26 cellular contexts compared by ENCODE assay signal in genomic region chr5:122007445-122008010, GRCh38.
"Had no signal": no experiment of that assay in that cellular context is flagged by ENCODE, and none has a peak within 500 bp of the region (broad histone marks: within the 10 kb centered on the region; RNA-seq: fewer than 3 reads in every experiment).

No MANE protein-coding gene starts in this region.

- H3K27ac Mint-ChIP-seq: activated CD4-positive, alpha-beta memory T cell treated with anti-CD3 and anti-CD28 coated beads for 36 hours; activated T-cell treated with anti-CD3 and anti-CD28 coated beads, Interleukin-2, amount 50 U/mL, for 72 hours; naive B cell; neural progenitor cell; stimulated activated naive CD8-positive, alpha-beta T cell treated with anti-CD3 and anti-CD28 coated beads, Interleukin-15, Interleukin-2, amounts not matched to agents 100 ng/mL and 50 ng/mL, for 24 hours; T-helper 17 cell had no signal

- H3K27ac ChIP-seq: breast epithelium, colonic mucosa, epithelial cell of prostate, gastroesophageal sphincter, heart right ventricle, lower lobe of right lung, neural progenitor cell, ovary, psoas muscle, right atrium auricular region, tibial artery had no signal

- H3K4me3 Mint-ChIP-seq: activated CD4-positive, alpha-beta memory T cell treated with anti-CD3 and anti-CD28 coated beads for 36 hours; activated T-cell treated with anti-CD3 and anti-CD28 coated beads, Interleukin-2, amount 50 U/mL, for 72 hours; central memory CD8-positive, alpha-beta T cell; neural progenitor cell; stimulated activated naive CD8-positive, alpha-beta T cell treated with anti-CD3 and anti-CD28 coated beads, Interleukin-15, Interleukin-2, amounts not matched to agents 100 ng/mL and 50 ng/mL, for 24 hours; T-helper 17 cell had no signal

- H3K4me3 ChIP-seq: breast epithelium, colonic mucosa, gastroesophageal sphincter, heart right ventricle, lower lobe of right lung, neural progenitor cell, ovary, psoas muscle, right atrium auricular region, tibial artery had no signal

- H3K27me3 Mint-ChIP-seq: activated CD4-positive, alpha-beta memory T cell treated with anti-CD3 and anti-CD28 coated beads for 36 hours; central memory CD8-positive, alpha-beta T cell; naive B cell; stimulated activated naive CD8-positive, alpha-beta T cell treated with anti-CD3 and anti-CD28 coated beads, Interleukin-15, Interleukin-2, amounts not matched to agents 100 ng/mL and 50 ng/mL, for 24 hours; T-helper 17 cell had no signal

- H3K9me3 Mint-ChIP-seq: central memory CD8-positive, alpha-beta T cell had no signal

- H3K36me3 ChIP-seq: breast epithelium, colonic mucosa, gastroesophageal sphincter, heart right ventricle, lower lobe of right lung, neural progenitor cell, ovary, right atrium auricular region, tibial artery had no signal

- H3K9me3 ChIP-seq: breast epithelium, colonic mucosa, gastroesophageal sphincter, heart right ventricle, lower lobe of right lung, ovary, psoas muscle, right atrium auricular region, tibial artery had no signal

- H3K4me1 ChIP-seq: breast epithelium, colonic mucosa, gastroesophageal sphincter, heart right ventricle, lower lobe of right lung, neural progenitor cell, right atrium auricular region, tibial artery had no signal

- DNase-seq: activated CD4-positive, alpha-beta memory T cell treated with anti-CD3 and anti-CD28 coated beads for 36 hours; activated CD4-positive, alpha-beta T cell treated with anti-CD3 and anti-CD28 coated beads for 48 hours; activated CD4-positive, CD25-positive, alpha-beta regulatory T cell; activated effector memory CD4-positive, alpha-beta T cell treated with Interleukin-2 at 50 U/mL for 16 hours; activated naive CD4-positive, alpha-beta T cell treated with anti-CD3 and anti-CD28 coated beads, Interleukin-2, amount 50 U/mL, for 16 hours; activated T-cell treated with anti-CD3 and anti-CD28 coated beads, Interleukin-2, amount 50 U/mL, for 72 hours; colonic mucosa; heart right ventricle; islet precursor cell; left colon; lower lobe of right lung; mesendoderm; naive B cell; ovary; psoas muscle; stimulated activated CD4-positive, alpha-beta T cell treated with anti-CD3 and anti-CD28 coated beads, Interleukin-12 subunit alpha, Interleukin-12 subunit beta, amount 100 ng/mL, for 4 hours; stimulated activated CD4-positive, alpha-beta T cell treated with anti-CD3 and anti-CD28 coated beads, Interleukin-4, amount 100 ng/mL, for 4 hours; T-helper 17 cell had no signal

- H3K9ac ChIP-seq: neural progenitor cell had no signal

- H3K4me1 Mint-ChIP-seq: neural progenitor cell had no signal

- ATAC-seq: activated T-cell treated with anti-CD3 and anti-CD28 coated beads, Interleukin-2, amount 50 U/mL, for 72 hours; heart right ventricle; left colon; psoas muscle; T-helper 17 cell had no signal

- H3K27me3 ChIP-seq: breast epithelium, colonic mucosa, gastroesophageal sphincter, heart right ventricle, neural progenitor cell, ovary, right atrium auricular region, tibial artery had no signal
